In the genomic region with DNA sequence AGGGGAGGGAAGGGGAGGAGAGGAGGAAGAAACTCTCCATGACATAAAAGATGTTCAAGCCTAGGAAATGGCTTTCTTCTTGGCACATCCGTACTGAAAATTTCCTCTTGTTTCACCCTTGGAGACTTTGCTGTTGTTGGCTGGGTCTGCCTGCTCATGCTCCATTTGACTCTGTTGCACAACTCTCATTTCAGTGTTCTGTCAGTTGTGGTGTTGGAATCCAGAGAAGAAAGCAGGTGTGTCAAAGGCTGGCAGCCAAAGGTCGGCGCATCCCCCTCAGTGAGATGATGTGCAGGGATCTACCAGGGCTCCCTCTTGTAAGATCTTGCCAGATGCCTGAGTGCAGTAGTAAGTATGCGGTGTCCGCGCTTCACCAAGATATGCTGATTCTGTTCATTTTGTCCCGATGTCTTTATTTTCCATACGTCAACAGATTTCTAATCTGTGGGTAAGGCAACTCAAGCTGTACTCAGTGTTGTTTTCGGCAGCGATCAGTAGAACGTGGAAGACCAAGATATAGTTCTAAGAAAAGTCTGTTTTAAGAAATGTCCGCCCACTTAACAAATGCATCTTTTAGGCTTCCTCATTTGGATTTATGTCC, we compare ENCODE assay signal across 2 cellular contexts.
TF ChIP-seq lines count a peak whose summit lies in the region.

No MANE protein-coding gene starts in this region.

TF ChIP-seq in HepG2, 621 proteins besides CTCF, POLR2A, EP300 and RAD21 (continued from another document):
- TF ChIP-seq ZBTB4 (CRISPR knock-in tag; IDR thresholded peaks at IDR 0.05; ENCODE audit: borderline replicate concordance), result no peak
- TF ChIP-seq ZNF264 (CRISPR knock-in tag; IDR thresholded peaks at IDR 0.05), result no peak
- peak; percentile 25; the same call in 1 of the 2 replicates for TF ChIP-seq MAFF (IDR thresholded peaks at IDR 0.05; ENCODE audit: low read depth, low read length)

TF ChIP-seq in SK-N-SH treated with all-trans-retinoic acid at 6 μM for 48 hours, 23 proteins besides CTCF, POLR2A, EP300 and RAD21 (continued from another document):
- no peak for TF ChIP-seq CREB5 (CRISPR knock-in tag; IDR thresholded peaks at IDR 0.05; ENCODE audit: low read depth)
- TF ChIP-seq GLIS3 (CRISPR knock-in tag; IDR thresholded peaks at IDR 0.05), result no peak
- TF ChIP-seq, protein P1, sequence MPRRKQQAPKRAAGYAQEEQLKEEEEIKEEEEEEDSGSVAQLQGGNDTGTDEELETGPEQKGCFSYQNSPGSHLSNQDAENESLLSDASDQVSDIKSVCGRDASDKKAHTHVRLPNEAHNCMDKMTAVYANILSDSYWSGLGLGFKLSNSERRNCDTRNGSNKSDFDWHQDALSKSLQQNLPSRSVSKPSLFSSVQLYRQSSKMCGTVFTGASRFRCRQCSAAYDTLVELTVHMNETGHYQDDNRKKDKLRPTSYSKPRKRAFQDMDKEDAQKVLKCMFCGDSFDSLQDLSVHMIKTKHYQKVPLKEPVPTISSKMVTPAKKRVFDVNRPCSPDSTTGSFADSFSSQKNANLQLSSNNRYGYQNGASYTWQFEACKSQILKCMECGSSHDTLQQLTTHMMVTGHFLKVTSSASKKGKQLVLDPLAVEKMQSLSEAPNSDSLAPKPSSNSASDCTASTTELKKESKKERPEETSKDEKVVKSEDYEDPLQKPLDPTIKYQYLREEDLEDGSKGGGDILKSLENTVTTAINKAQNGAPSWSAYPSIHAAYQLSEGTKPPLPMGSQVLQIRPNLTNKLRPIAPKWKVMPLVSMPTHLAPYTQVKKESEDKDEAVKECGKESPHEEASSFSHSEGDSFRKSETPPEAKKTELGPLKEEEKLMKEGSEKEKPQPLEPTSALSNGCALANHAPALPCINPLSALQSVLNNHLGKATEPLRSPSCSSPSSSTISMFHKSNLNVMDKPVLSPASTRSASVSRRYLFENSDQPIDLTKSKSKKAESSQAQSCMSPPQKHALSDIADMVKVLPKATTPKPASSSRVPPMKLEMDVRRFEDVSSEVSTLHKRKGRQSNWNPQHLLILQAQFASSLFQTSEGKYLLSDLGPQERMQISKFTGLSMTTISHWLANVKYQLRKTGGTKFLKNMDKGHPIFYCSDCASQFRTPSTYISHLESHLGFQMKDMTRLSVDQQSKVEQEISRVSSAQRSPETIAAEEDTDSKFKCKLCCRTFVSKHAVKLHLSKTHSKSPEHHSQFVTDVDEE (CRISPR knock-in tag; IDR thresholded peaks at IDR 0.05), result no peak
- TF ChIP-seq, protein P2, sequence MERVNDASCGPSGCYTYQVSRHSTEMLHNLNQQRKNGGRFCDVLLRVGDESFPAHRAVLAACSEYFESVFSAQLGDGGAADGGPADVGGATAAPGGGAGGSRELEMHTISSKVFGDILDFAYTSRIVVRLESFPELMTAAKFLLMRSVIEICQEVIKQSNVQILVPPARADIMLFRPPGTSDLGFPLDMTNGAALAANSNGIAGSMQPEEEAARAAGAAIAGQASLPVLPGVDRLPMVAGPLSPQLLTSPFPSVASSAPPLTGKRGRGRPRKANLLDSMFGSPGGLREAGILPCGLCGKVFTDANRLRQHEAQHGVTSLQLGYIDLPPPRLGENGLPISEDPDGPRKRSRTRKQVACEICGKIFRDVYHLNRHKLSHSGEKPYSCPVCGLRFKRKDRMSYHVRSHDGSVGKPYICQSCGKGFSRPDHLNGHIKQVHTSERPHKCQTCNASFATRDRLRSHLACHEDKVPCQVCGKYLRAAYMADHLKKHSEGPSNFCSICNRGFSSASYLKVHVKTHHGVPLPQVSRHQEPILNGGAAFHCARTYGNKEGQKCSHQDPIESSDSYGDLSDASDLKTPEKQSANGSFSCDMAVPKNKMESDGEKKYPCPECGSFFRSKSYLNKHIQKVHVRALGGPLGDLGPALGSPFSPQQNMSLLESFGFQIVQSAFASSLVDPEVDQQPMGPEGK (CRISPR knock-in tag; IDR thresholded peaks at IDR 0.05; ENCODE audit: borderline replicate concordance), result no peak
- no peak for TF ChIP-seq ZNF8 (CRISPR knock-in tag; IDR thresholded peaks at IDR 0.05)
- TF ChIP-seq RARB (CRISPR knock-in tag; IDR thresholded peaks at IDR 0.05), result no peak
- TF ChIP-seq, protein P3, sequence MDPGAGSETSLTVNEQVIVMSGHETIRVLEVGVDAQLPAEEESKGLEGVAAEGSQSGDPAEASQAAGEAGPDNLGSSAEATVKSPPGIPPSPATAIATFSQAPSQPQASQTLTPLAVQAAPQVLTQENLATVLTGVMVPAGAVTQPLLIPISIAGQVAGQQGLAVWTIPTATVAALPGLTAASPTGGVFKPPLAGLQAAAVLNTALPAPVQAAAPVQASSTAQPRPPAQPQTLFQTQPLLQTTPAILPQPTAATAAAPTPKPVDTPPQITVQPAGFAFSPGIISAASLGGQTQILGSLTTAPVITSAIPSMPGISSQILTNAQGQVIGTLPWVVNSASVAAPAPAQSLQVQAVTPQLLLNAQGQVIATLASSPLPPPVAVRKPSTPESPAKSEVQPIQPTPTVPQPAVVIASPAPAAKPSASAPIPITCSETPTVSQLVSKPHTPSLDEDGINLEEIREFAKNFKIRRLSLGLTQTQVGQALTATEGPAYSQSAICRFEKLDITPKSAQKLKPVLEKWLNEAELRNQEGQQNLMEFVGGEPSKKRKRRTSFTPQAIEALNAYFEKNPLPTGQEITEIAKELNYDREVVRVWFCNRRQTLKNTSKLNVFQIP (CRISPR knock-in tag; IDR thresholded peaks at IDR 0.05; ENCODE audit: borderline replicate concordance, low read depth), result no peak
- no peak for TF ChIP-seq ZFP30 (CRISPR knock-in tag; IDR thresholded peaks at IDR 0.05)
- TF ChIP-seq SNAI2 (CRISPR knock-in tag; IDR thresholded peaks at IDR 0.05), result no peak
TF ChIP-seq in SK-N-SH treated with all-trans-retinoic acid at 6 μM for 48 hours: peak in this region for 0.
